17 cellular contexts compared by ENCODE assay signal in genomic region chr11:78689558-78690153, GRCh38.
DNase-seq lines count a peak whose midpoint lies in the region; ATAC-seq and TF ChIP-seq lines count a peak whose summit lies in the region.
"Had no signal": no experiment of that assay in that cellular context is flagged by ENCODE, and none has a peak within 500 bp of the region (broad histone marks: within the 10 kb centered on the region; RNA-seq: fewer than 3 reads in every experiment).

No MANE protein-coding gene starts in this region.

- DNase-seq in heart left ventricle (peak in 2 of 5 donors; percentile 35 to 46), cardiac septum (ENCODE audit: low spot score) (no peak), WTC11 (ENCODE audit: low spot score) (no peak), nephron progenitor cell (no peak), sigmoid colon (peak; percentile 22), erythroblast (lab: John Stamatoyannopoulos, UW) (no peak)
- DNase-seq in effector CD8-positive, alpha-beta T cell (lab: John Stamatoyannopoulos, UW) = no peak
- DNase-seq in CD4-positive, alpha-beta memory T cell = no peak
- DNase-seq: GF-D8, Karpas-422, MV-4-11, NCI-H1694 treated with DMSO at 0.1 percent for 48 hours, NCI-H446, PC-9, RPMI8226 had no signal

- H3K4me1 Mint-ChIP-seq in WTC11 (peaks cover 26% of the 10 kb centered on the region), nephron progenitor cell (peaks cover 14% of the 10 kb centered on the region)
- no peaks in the 10 kb centered on the region for H3K4me1 Mint-ChIP-seq in CD4-positive, alpha-beta memory T cell
- H3K4me1 Mint-ChIP-seq: IgD-negative memory B cell had no signal

- peak; percentile 58 to 92 (median 84) for ATAC-seq in heart left ventricle
- peak; percentile 38; the same call in 1 of the 2 replicates for ATAC-seq in WTC11

- H3K4me3 Mint-ChIP-seq in WTC11 (no peak overlapping the region), nephron progenitor cell (no peak overlapping the region)
- no peak overlapping the region for H3K4me3 Mint-ChIP-seq in CD4-positive, alpha-beta memory T cell
- H3K4me3 Mint-ChIP-seq: IgD-negative memory B cell had no signal

- CTCF ChIA-PET in WTC11 (lab: Charles Lee) = interaction anchor here (0.8 to 3.7 kb wide), 4 partner anchors 23 to 272 kb away, joined by 3 to 14 read pairs (median 6); no protein-coding TSS in a partner anchor
- CTCF ChIA-PET in CD4-positive, alpha-beta memory T cell (lab: Charles Lee; ENCODE audit: partially characterized antibody) = interaction anchor here (1.5 kb wide), 1 partner anchor 11 kb away, joined by 3 read pairs; no protein-coding TSS in a partner anchor

- H3K27me3 Mint-ChIP-seq in WTC11 (ENCODE audit: low read depth) = no peaks in the 10 kb centered on the region
- H3K27me3 Mint-ChIP-seq in nephron progenitor cell (ENCODE audit: low read depth, poor library complexity) = peaks cover 3% of the 10 kb centered on the region
- peaks cover 14 to 22% of the 10 kb centered on the region in 2 donors for H3K27me3 Mint-ChIP-seq in CD4-positive, alpha-beta memory T cell
- H3K27me3 Mint-ChIP-seq: IgD-negative memory B cell had no signal

- H3K36me3 Mint-ChIP-seq in WTC11 (peaks cover 3% of the 10 kb centered on the region; the same call in 1 of the 2 replicates), nephron progenitor cell (ENCODE audit: low read depth) (peaks cover 90% of the 10 kb centered on the region)
- H3K36me3 Mint-ChIP-seq in CD4-positive, alpha-beta memory T cell = no peaks in the 10 kb centered on the region
- H3K36me3 Mint-ChIP-seq: IgD-negative memory B cell had no signal

- TF ChIP-seq CTCF in heart left ventricle (IDR thresholded peaks at IDR 0.05) = no peak
- TF ChIP-seq CTCF in WTC11 (IDR thresholded peaks at IDR 0.05) = no peak
- TF ChIP-seq CTCF in nephron progenitor cell (IDR thresholded peaks at IDR 0.05) = no peak
- no peak for TF ChIP-seq CTCF in sigmoid colon (IDR thresholded peaks at IDR 0.05)

- no peaks in the 10 kb centered on the region for H3K36me3 ChIP-seq in heart left ventricle
- no peaks in the 10 kb centered on the region for H3K36me3 ChIP-seq in sigmoid colon
- H3K36me3 ChIP-seq in CD4-positive, alpha-beta memory T cell (ENCODE audit: insufficient read depth, low read length) = no peaks in the 10 kb centered on the region

- H3K4me1 ChIP-seq in heart left ventricle (no peaks in the 10 kb centered on the region), sigmoid colon (no peaks in the 10 kb centered on the region)
- H3K4me1 ChIP-seq in CD4-positive, alpha-beta memory T cell (ENCODE audit: insufficient read depth, low read length) = no peaks in the 10 kb centered on the region

- intact Hi-C loops in heart left ventricle (cut with DNase I) = no loop called here
- intact Hi-C loops in cardiac septum (cut with DNase I) = no loop called here
- intact Hi-C loops in sigmoid colon (cut with DNase I) = no loop called here
- intact Hi-C loops in CD4-positive, alpha-beta memory T cell (cut with micrococcal nuclease) = no loop called here

- no peak overlapping the region for H3K4me3 ChIP-seq in heart left ventricle
- no peak overlapping the region for H3K4me3 ChIP-seq in sigmoid colon
- H3K4me3 ChIP-seq in CD4-positive, alpha-beta memory T cell (ENCODE audit: low read length in 2 of 2) = no peak overlapping the region
- H3K4me3 ChIP-seq: PC-9 had no signal

- POLR2A ChIA-PET in WTC11 (lab: Charles Lee) = no interaction called here
- POLR2A ChIA-PET in CD4-positive, alpha-beta memory T cell (lab: Charles Lee; ENCODE audit: partially characterized antibody) = no interaction called here

- WGBS in heart left ventricle, 4 donors = 75 to 83% (median 77%) methylated on average over 4 to 5 of the region's 5 CpGs
- 83 to 86% methylated on average over 5 of the region's 5 CpGs for WGBS in sigmoid colon, 2 donors

- TF ChIP-seq EP300 in sigmoid colon (IDR thresholded peaks at IDR 0.05) = no peak

- H3K27ac ChIP-seq in heart left ventricle = peak overlapping the region in 1 of 12 donors; percentile 34
- no peak overlapping the region for H3K27ac ChIP-seq in sigmoid colon
- no peak overlapping the region for H3K27ac ChIP-seq in CD4-positive, alpha-beta memory T cell (ENCODE audit: low read depth, low read length)
- H3K27ac ChIP-seq: C4-2B, PC-9 had no signal

- H3K27me3 ChIP-seq in heart left ventricle (no peaks in the 10 kb centered on the region), sigmoid colon (no peaks in the 10 kb centered on the region)
- no peaks in the 10 kb centered on the region for H3K27me3 ChIP-seq in CD4-positive, alpha-beta memory T cell (ENCODE audit: insufficient read depth, low read length)

- H3K9me3 Mint-ChIP-seq in WTC11 (peaks cover 4% of the 10 kb centered on the region; the same call in 1 of the 2 replicates), nephron progenitor cell (no peaks in the 10 kb centered on the region)
- H3K9me3 Mint-ChIP-seq in CD4-positive, alpha-beta memory T cell = no peaks in the 10 kb centered on the region
- H3K9me3 Mint-ChIP-seq: IgD-negative memory B cell had no signal

- H3K27ac Mint-ChIP-seq in WTC11 = peak overlapping the region; percentile 16; the same call in 1 of the 2 replicates
- H3K27ac Mint-ChIP-seq in nephron progenitor cell = peak overlapping the region; percentile 72
- H3K27ac Mint-ChIP-seq in CD4-positive, alpha-beta memory T cell = peak overlapping the region in 1 of 7 donors; percentile 55
- H3K27ac Mint-ChIP-seq: IgD-negative memory B cell had no signal

- no peaks in the 10 kb centered on the region for H3K9me3 ChIP-seq in heart left ventricle
- H3K9me3 ChIP-seq in sigmoid colon = no peaks in the 10 kb centered on the region
- H3K9me3 ChIP-seq in CD4-positive, alpha-beta memory T cell (ENCODE audit: control insufficient read depth in 1 of 2, low read length in 2 of 2) = no peaks in the 10 kb centered on the region

- TF ChIP-seq POLR2A in heart left ventricle (IDR thresholded peaks at IDR 0.05) = no peak
- TF ChIP-seq POLR2A in sigmoid colon (IDR thresholded peaks at IDR 0.05) = no peak
- no peak for TF ChIP-seq POLR2A in erythroblast (IDR thresholded peaks at IDR 0.05; ENCODE audit: low read length)

TF ChIP-seq in WTC11, 78 proteins besides CTCF, POLR2A, EP300 and RAD21 (continues in another document):
- no peak for TF ChIP-seq ZNF671 (CRISPR knock-in tag; IDR thresholded peaks at IDR 0.05)
- TF ChIP-seq SMAD3 (CRISPR knock-in tag; IDR thresholded peaks at IDR 0.05; ENCODE audit: borderline replicate concordance) = no peak
- TF ChIP-seq NFYB (CRISPR knock-in tag; conservative IDR thresholded peaks at IDR 0.05; ENCODE audit: low read depth) = no peak
- TF ChIP-seq IRF2 (CRISPR knock-in tag; IDR thresholded peaks at IDR 0.05; ENCODE audit: borderline replicate concordance, low read depth) = no peak
- no peak for TF ChIP-seq AFF4 (CRISPR knock-in tag; IDR thresholded peaks at IDR 0.05; ENCODE audit: borderline replicate concordance)
- TF ChIP-seq SMAD4 (CRISPR knock-in tag; IDR thresholded peaks at IDR 0.05) = no peak
- no peak for TF ChIP-seq SOX15 (CRISPR knock-in tag; IDR thresholded peaks at IDR 0.05)
- TF ChIP-seq MLX (CRISPR knock-in tag; IDR thresholded peaks at IDR 0.05) = no peak
- TF ChIP-seq ZNF219 (CRISPR knock-in tag; IDR thresholded peaks at IDR 0.05; ENCODE audit: borderline replicate concordance) = no peak
- no peak for TF ChIP-seq NR3C1 (CRISPR knock-in tag; conservative IDR thresholded peaks at IDR 0.05; ENCODE audit: low read depth)
